1 cellular context compared by ENCODE assay signal in the genomic region with DNA sequence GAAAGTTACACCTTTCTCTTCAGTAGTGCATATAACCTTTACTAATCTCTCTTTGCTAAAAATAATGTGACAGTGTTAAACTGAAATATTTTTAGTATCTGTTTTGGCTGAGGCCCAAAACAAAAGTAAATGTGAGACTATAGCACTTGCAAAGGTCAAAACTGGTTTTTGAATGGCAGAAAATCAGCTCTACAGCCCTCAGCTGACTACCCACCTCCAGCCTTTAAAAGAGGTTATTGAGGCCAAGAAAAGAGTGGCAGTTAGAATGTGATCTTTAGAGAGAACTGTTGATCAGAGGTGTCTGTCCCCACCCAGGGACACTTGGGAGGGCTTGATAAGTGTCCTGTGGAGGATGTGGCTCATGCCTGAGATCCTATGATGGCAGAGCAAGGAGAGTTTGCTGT.
TF ChIP-seq lines count a peak whose summit lies in the region.

No MANE protein-coding gene starts in this region.

TF ChIP-seq in HepG2, 621 proteins besides CTCF, POLR2A, EP300 and RAD21 (continued from another document):
- TF ChIP-seq, protein P1, sequence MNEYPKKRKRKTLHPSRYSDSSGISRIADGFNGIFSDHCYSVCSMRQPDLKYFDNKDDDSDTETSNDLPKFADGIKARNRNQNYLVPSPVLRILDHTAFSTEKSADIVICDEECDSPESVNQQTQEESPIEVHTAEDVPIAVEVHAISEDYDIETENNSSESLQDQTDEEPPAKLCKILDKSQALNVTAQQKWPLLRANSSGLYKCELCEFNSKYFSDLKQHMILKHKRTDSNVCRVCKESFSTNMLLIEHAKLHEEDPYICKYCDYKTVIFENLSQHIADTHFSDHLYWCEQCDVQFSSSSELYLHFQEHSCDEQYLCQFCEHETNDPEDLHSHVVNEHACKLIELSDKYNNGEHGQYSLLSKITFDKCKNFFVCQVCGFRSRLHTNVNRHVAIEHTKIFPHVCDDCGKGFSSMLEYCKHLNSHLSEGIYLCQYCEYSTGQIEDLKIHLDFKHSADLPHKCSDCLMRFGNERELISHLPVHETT (CRISPR knock-in tag; conservative IDR thresholded peaks at IDR 0.05) = no peak
- no peak for TF ChIP-seq ZFP41 (CRISPR knock-in tag; IDR thresholded peaks at IDR 0.05; ENCODE audit: borderline replicate concordance)
- no peak for TF ChIP-seq ZNF709 (CRISPR knock-in tag; IDR thresholded peaks at IDR 0.05)
- TF ChIP-seq ARHGAP35 (CRISPR knock-in tag; IDR thresholded peaks at IDR 0.05; ENCODE audit: borderline replicate concordance) = no peak
- no peak for TF ChIP-seq ZNF121 (CRISPR knock-in tag; IDR thresholded peaks at IDR 0.05)
- TF ChIP-seq ZSCAN22 (CRISPR knock-in tag; IDR thresholded peaks at IDR 0.05) = no peak
- TF ChIP-seq XBP1 (CRISPR knock-in tag; IDR thresholded peaks at IDR 0.05) = no peak
- no peak for TF ChIP-seq ZNF850 (CRISPR knock-in tag; conservative IDR thresholded peaks at IDR 0.05)
- TF ChIP-seq SALL1 (CRISPR knock-in tag; IDR thresholded peaks at IDR 0.05) = no peak
- TF ChIP-seq ZNF891 (CRISPR knock-in tag; IDR thresholded peaks at IDR 0.05) = no peak
